In the genomic region with DNA sequence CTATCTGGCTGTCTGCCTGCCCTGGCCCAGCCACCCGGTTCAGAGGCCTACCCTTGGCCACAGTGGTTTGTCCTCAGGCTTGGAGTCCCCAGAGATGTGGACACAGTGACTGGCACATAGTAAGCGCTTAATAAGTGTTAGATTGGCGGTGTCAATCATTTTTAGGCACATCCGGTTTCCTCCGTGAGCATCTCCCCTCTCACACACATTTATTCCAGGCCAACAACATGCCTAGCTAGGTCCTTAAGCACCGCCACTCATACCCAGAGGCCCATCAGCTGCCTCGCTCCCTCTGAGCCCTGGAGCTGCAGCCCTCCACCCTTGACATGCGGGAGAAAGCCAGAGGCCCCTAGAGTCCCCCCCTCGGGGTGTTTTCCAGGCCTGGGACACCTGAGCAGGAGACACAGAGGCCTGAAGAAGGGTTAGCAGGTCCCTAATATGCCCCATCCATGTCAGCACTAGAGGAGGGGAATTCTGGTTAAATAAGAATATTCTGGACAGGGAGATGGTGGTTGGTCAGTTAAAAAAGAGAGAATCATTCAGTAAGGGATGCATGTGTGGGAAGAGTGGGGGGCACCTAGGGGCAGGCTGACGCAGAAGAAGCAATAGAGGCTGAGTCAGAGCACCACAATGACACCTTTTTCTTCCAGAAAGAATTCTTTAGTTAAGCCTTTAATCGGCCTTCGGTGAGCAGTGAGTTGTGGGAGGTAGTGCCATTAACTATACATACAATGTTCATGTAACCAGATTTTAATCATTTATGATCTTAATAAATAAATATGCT, we compare ENCODE assay signal across 12 cellular contexts. TPM values are rescaled to one million over a fixed set of nuclear protein-coding genes. Genes with fewer than 3 reads are reported as not detected.
DNase-seq lines count a peak whose midpoint lies in the region; ATAC-seq and TF ChIP-seq lines count a peak whose summit lies in the region.
"Had no signal": no experiment of that assay in that cellular context is flagged by ENCODE, and none has a peak within 500 bp of the region (broad histone marks: within the 10 kb centered on the region; RNA-seq: fewer than 3 reads in every experiment).

No MANE protein-coding gene starts in this region.

- peaks cover 42% of the 10 kb centered on the region for H3K4me1 ChIP-seq in osteoblast (ENCODE audit: insufficient read depth, low read length)
- H3K4me1 ChIP-seq in vagina: peaks cover 47% of the 10 kb centered on the region

- intact Hi-C loops in cardiac septum (cut with DNase I) (loop anchor here (10.0 kb wide), 2 partner anchors 1328 to 1402 kb away; no protein-coding TSS in a partner anchor), left cardiac atrium (cut with DNase I) (loop anchor here (10.0 kb wide), 2 partner anchors 232 to 882 kb away; no protein-coding TSS in a partner anchor), vagina (cut with DNase I) (loop anchor here (5.0 kb wide), 1 partner anchor 1605 kb away; no protein-coding TSS in a partner anchor)

- H3K4me3 ChIP-seq in fibroblast of pulmonary artery (replicated peaks; ENCODE audit: low read depth, low read length) (no peak overlapping the region), osteoblast (ENCODE audit: insufficient read depth, low read length) (no peak overlapping the region), vagina (peak overlapping the region in 1 of 2 donors; percentile 59)

- H3K27me3 ChIP-seq in osteoblast (ENCODE audit: insufficient read depth, low read length) (peaks cover 5% of the 10 kb centered on the region), vagina (no peaks in the 10 kb centered on the region)

- ATAC-seq in left cardiac atrium: no peak
- ATAC-seq in GM18867 (IDR thresholded peaks at IDR 0.05; ENCODE audit: unreplicated experiment): no peak
- ATAC-seq: A549 had no signal

- no peak for TF ChIP-seq CTCF in fibroblast of pulmonary artery (IDR thresholded peaks at IDR 0.05; ENCODE audit: low read length, missing control alignments)
- no peak for TF ChIP-seq CTCF in osteoblast (IDR thresholded peaks at IDR 0.05; ENCODE audit: extremely low read depth, low read depth, low read length)
- no peak for TF ChIP-seq CTCF in vagina (IDR thresholded peaks at IDR 0.05)

- no peak for TF ChIP-seq POLR2A in vagina (IDR thresholded peaks at IDR 0.05)

- H3K79me2 ChIP-seq in osteoblast (ENCODE audit: insufficient read depth, low read length): peaks cover 27% of the 10 kb centered on the region

- H3K27ac ChIP-seq in osteoblast (ENCODE audit: low read depth, low read length) (peak overlapping the region; percentile 67), vagina (peak overlapping the region; percentile 99)
- H3K27ac ChIP-seq: A549 had no signal

- no peaks in the 10 kb centered on the region for H3K9me3 ChIP-seq in osteoblast (ENCODE audit: low read depth, low read length)
- H3K9me3 ChIP-seq in vagina: no peaks in the 10 kb centered on the region
- H3K9me3 ChIP-seq: A549 had no signal

- no peaks in the 10 kb centered on the region for H4K20me1 ChIP-seq in osteoblast (ENCODE audit: insufficient read depth, low read length)

- H3K4me2 ChIP-seq in osteoblast (ENCODE audit: insufficient read depth, low read length): peak overlapping the region; percentile 64

- peak; percentile 54 for DNase-seq in cardiac septum (ENCODE audit: low spot score)
- no peak for DNase-seq in left cardiac atrium
- peak; percentile 46 for DNase-seq in fibroblast of pulmonary artery (ENCODE audit: low read depth)
- DNase-seq in osteoblast (ENCODE audit: insufficient read length, low spot score, missing footprints): peak; percentile 82
- peak in 1 of 2 donors; percentile 95 for DNase-seq in vagina (ENCODE audit: extremely low spot score in 2 of 2)
- no peak for DNase-seq in NCI-H1105 (lab: John Stamatoyannopoulos, UW)
- DNase-seq in stimulated activated CD4-positive, alpha-beta T cell treated with anti-CD3 and anti-CD28 coated beads, Interleukin-12 subunit alpha, Interleukin-12 subunit beta, amount 100 ng/mL, for 4 hours: no peak
- DNase-seq: activated B cell treated with CpG ODN at 0.5 μM for 24 hours, NCI-H446 had no signal

- H2AFZ ChIP-seq in osteoblast (ENCODE audit: low read length): no peak overlapping the region

- H3K36me3 ChIP-seq in osteoblast (ENCODE audit: insufficient read depth, low read length): peaks cover 9% of the 10 kb centered on the region
- no peaks in the 10 kb centered on the region for H3K36me3 ChIP-seq in vagina

RNA-seq across cellular contexts. Expression of a gene that starts 22.3 kb away (rescaled TPM):
- total RNA-seq in cardiac septum (21.0 TPM), left cardiac atrium (10 to 100 TPM; 41.2 to 43.5 TPM), osteoblast (13.0 and 14.5 TPM in 2 replicates), vagina (39.8 TPM)
- total RNA-seq: activated B cell treated with CpG ODN at 0.5 μM for 24 hours; activated T-helper 1 cell treated with anti-CD3 and anti-CD28 coated beads, Interleukin-12 subunit alpha, Interleukin-12 subunit beta, Interleukin-2, Interleukin-4 antibody, amounts not matched to agents 30 ng/mL and 10 ng/mL and 1 ng/mL, durations not matched to agents 14 hours and 24 hours and 36 hours had no signal

Comparison
In these comparisons a context has a peak if more than half of its experiments do, and no peak if none do; other contexts are left out.
1. DNase-seq: peak in cardiac septum (single experiment), fibroblast of pulmonary artery (single experiment) and osteoblast (single experiment); none in left cardiac atrium (single experiment), NCI-H1105 (single experiment) and stimulated activated CD4-positive, alpha-beta T cell treated with anti-CD3 and anti-CD28 coated beads, Interleukin-12 subunit alpha, Interleukin-12 subunit beta, amount 100 ng/mL, for 4 hours (single experiment).